Comparison of ENCODE assay signal across 1 cellular context in the genomic region with DNA sequence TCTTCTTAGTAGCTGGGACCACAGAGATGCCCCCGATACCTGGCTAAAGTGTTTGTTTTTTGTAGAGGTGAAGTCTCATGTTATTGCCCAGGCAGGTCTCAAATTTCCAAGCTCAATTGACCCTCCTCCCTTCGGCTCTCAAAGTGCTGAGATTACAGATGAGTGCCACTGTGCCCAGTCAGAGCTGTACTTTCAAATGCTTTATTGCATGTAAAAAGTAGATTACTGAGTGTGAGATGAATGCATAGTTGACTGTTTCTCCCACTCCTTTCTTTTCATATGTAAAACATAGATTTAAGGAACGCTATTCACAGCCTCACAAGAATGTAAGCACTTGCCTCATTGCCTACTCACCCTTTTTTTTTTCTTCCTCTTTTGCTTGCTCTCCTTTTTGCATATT.
TF ChIP-seq lines count a peak whose summit lies in the region.

No MANE protein-coding gene starts in this region.

TF ChIP-seq in GM23338, 12 proteins besides CTCF, POLR2A, EP300 and RAD21 (continued from another document):
- TF ChIP-seq, protein P1, sequence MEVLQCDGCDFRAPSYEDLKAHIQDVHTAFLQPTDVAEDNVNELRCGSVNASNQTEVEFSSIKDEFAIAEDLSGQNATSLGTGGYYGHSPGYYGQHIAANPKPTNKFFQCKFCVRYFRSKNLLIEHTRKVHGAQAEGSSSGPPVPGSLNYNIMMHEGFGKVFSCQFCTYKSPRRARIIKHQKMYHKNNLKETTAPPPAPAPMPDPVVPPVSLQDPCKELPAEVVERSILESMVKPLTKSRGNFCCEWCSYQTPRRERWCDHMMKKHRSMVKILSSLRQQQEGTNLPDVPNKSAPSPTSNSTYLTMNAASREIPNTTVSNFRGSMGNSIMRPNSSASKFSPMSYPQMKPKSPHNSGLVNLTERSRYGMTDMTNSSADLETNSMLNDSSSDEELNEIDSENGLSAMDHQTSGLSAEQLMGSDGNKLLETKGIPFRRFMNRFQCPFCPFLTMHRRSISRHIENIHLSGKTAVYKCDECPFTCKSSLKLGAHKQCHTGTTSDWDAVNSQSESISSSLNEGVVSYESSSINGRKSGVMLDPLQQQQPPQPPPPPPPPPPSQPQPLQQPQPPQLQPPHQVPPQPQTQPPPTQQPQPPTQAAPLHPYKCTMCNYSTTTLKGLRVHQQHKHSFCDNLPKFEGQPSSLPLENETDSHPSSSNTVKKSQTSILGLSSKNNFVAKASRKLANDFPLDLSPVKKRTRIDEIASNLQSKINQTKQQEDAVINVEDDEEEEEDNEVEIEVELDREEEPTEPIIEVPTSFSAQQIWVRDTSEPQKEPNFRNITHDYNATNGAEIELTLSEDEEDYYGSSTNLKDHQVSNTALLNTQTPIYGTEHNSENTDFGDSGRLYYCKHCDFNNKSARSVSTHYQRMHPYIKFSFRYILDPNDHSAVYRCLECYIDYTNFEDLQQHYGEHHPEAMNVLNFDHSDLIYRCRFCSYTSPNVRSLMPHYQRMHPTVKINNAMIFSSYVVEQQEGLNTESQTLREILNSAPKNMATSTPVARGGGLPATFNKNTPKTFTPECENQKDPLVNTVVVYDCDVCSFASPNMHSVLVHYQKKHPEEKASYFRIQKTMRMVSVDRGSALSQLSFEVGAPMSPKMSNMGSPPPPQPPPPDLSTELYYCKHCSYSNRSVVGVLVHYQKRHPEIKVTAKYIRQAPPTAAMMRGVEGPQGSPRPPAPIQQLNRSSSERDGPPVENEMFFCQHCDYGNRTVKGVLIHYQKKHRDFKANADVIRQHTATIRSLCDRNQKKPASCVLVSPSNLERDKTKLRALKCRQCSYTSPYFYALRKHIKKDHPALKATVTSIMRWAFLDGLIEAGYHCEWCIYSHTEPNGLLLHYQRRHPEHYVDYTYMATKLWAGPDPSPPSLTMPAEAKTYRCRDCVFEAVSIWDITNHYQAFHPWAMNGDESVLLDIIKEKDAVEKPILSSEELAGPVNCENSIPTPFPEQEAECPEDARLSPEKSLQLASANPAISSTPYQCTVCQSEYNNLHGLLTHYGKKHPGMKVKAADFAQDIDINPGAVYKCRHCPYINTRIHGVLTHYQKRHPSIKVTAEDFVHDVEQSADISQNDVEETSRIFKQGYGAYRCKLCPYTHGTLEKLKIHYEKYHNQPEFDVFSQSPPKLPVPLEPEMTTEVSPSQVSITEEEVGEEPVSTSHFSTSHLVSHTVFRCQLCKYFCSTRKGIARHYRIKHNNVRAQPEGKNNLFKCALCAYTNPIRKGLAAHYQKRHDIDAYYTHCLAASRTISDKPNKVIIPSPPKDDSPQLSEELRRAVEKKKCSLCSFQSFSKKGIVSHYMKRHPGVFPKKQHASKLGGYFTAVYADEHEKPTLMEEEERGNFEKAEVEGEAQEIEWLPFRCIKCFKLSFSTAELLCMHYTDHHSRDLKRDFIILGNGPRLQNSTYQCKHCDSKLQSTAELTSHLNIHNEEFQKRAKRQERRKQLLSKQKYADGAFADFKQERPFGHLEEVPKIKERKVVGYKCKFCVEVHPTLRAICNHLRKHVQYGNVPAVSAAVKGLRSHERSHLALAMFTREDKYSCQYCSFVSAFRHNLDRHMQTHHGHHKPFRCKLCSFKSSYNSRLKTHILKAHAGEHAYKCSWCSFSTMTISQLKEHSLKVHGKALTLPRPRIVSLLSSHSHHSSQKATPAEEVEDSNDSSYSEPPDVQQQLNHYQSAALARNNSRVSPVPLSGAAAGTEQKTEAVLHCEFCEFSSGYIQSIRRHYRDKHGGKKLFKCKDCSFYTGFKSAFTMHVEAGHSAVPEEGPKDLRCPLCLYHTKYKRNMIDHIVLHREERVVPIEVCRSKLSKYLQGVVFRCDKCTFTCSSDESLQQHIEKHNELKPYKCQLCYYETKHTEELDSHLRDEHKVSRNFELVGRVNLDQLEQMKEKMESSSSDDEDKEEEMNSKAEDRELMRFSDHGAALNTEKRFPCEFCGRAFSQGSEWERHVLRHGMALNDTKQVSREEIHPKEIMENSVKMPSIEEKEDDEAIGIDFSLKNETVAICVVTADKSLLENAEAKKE (CRISPR knock-in tag; IDR thresholded peaks at IDR 0.05): peak; percentile 45; the same call in 1 of the 2 replicates
- TF ChIP-seq, protein P2, sequence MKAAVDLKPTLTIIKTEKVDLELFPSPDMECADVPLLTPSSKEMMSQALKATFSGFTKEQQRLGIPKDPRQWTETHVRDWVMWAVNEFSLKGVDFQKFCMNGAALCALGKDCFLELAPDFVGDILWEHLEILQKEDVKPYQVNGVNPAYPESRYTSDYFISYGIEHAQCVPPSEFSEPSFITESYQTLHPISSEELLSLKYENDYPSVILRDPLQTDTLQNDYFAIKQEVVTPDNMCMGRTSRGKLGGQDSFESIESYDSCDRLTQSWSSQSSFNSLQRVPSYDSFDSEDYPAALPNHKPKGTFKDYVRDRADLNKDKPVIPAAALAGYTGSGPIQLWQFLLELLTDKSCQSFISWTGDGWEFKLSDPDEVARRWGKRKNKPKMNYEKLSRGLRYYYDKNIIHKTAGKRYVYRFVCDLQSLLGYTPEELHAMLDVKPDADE (IDR thresholded peaks at IDR 0.05): no peak
